ENCODE assay signal across 9 cellular contexts in genomic region chr14:54893151-54893760, GRCh38. TPM values are rescaled to one million over a fixed set of nuclear protein-coding genes. Genes with fewer than 3 reads are reported as not detected.
DNase-seq lines count a peak whose midpoint lies in the region; TF ChIP-seq lines count a peak whose summit lies in the region.
"Had no signal": no experiment of that assay in that cellular context is flagged by ENCODE, and none has a peak within 500 bp of the region (broad histone marks: within the 10 kb centered on the region; RNA-seq: fewer than 3 reads in every experiment).

No MANE protein-coding gene starts in this region.

- no peak overlapping the region for H3K27ac ChIP-seq in effector memory CD4-positive, alpha-beta T cell (ENCODE audit: insufficient read depth, low read length, poor library complexity, severe bottlenecking)

- H3K36me3 ChIP-seq in effector memory CD4-positive, alpha-beta T cell (ENCODE audit: control insufficient read depth, insufficient read depth, low read length) = no peaks in the 10 kb centered on the region

- peaks cover 6% of the 10 kb centered on the region for H3K4me1 Mint-ChIP-seq in chondrocyte (ENCODE audit: low read depth)

- H3K4me3 ChIP-seq in effector memory CD4-positive, alpha-beta T cell (ENCODE audit: insufficient read depth, low read depth, low read length, poor library complexity, severe bottlenecking) = no peak overlapping the region

- H3K36me3 Mint-ChIP-seq in chondrocyte (ENCODE audit: low read depth) = no peaks in the 10 kb centered on the region

- H3K27me3 ChIP-seq in effector memory CD4-positive, alpha-beta T cell (replicated peaks; ENCODE audit: control insufficient read depth, insufficient read depth, low read length, poor library complexity, severe bottlenecking) = no peaks in the 10 kb centered on the region

- no peaks in the 10 kb centered on the region for H3K4me1 ChIP-seq in effector memory CD4-positive, alpha-beta T cell (ENCODE audit: control insufficient read depth, insufficient read depth, low read length, poor library complexity, severe bottlenecking)

- no peaks in the 10 kb centered on the region for H3K27me3 Mint-ChIP-seq in chondrocyte (ENCODE audit: low read depth)
- H3K27me3 Mint-ChIP-seq: dendritic cell treated with granulocyte-macrophage colony-stimulating factor and Interleukin-4, amounts not matched to agents 40 ng/mL and 50 ng/mL, for 4 days had no signal

- H3K9me3 Mint-ChIP-seq in chondrocyte (ENCODE audit: low read depth) = no peaks in the 10 kb centered on the region
- H3K9me3 Mint-ChIP-seq: dendritic cell treated with granulocyte-macrophage colony-stimulating factor and Interleukin-4, amounts not matched to agents 40 ng/mL and 50 ng/mL, for 4 days had no signal

- peak; percentile 35 for DNase-seq in activated CD8-positive, alpha-beta memory T cell treated with anti-CD3 and anti-CD28 coated beads, Interleukin-2, amount 50 U/mL, for 4 hours
- DNase-seq in activated CD8-positive, alpha-beta memory T cell treated with anti-CD3 and anti-CD28 coated beads for 24 hours = no peak
- DNase-seq in HS-27A (ENCODE audit: low read depth) (peak; percentile 45), RPMI7951 (ENCODE audit: low read depth) (peak; percentile 61), chondrocyte (ENCODE audit: low spot score) (no peak), lung microvascular endothelial cell (ENCODE audit: low read depth in 2 of 2) (peak; percentile 65 to 72), T-helper 9 cell (no peak)
- no peak for DNase-seq in effector memory CD4-positive, alpha-beta T cell

- no peak overlapping the region for H3K27ac Mint-ChIP-seq in chondrocyte (ENCODE audit: unreplicated experiment)
- H3K27ac Mint-ChIP-seq: dendritic cell treated with granulocyte-macrophage colony-stimulating factor and Interleukin-4, amounts not matched to agents 40 ng/mL and 50 ng/mL, for 4 days had no signal

- TF ChIP-seq CTCF in chondrocyte (IDR thresholded peaks at IDR 0.05) = peak; percentile 87

- no peak overlapping the region for H3K4me3 Mint-ChIP-seq in chondrocyte (ENCODE audit: unreplicated experiment)
- H3K4me3 Mint-ChIP-seq: dendritic cell treated with granulocyte-macrophage colony-stimulating factor and Interleukin-4, amounts not matched to agents 40 ng/mL and 50 ng/mL, for 4 days had no signal

- no peaks in the 10 kb centered on the region for H3K9me3 ChIP-seq in effector memory CD4-positive, alpha-beta T cell (ENCODE audit: control insufficient read depth, low read length)

RNA-seq across cellular contexts. Expression of gene GCH1, which starts 9.4 kb away (rescaled TPM):
- total RNA-seq in RPMI7951 (2014; rRNA removed; shearing (Covaris generic)) = 1.3 and 3.5 TPM in 2 replicates
- total RNA-seq in chondrocyte (0.56 to 1.4 TPM (median 0.95 TPM) in 3 replicates), lung microvascular endothelial cell (3.9 and 12.7 TPM in 2 replicates)

Comparison
In these comparisons a context has a peak if more than half of its experiments do, and no peak if none do; other contexts are left out.
1. DNase-seq: peak in activated CD8-positive, alpha-beta memory T cell treated with anti-CD3 and anti-CD28 coated beads, Interleukin-2, amount 50 U/mL, for 4 hours (single experiment), HS-27A (single experiment), RPMI7951 (single experiment) and lung microvascular endothelial cell (2 of 2); none in activated CD8-positive, alpha-beta memory T cell treated with anti-CD3 and anti-CD28 coated beads for 24 hours (single experiment), chondrocyte (single experiment), effector memory CD4-positive, alpha-beta T cell (0 of 3) and T-helper 9 cell (single experiment).